In the genomic region with DNA sequence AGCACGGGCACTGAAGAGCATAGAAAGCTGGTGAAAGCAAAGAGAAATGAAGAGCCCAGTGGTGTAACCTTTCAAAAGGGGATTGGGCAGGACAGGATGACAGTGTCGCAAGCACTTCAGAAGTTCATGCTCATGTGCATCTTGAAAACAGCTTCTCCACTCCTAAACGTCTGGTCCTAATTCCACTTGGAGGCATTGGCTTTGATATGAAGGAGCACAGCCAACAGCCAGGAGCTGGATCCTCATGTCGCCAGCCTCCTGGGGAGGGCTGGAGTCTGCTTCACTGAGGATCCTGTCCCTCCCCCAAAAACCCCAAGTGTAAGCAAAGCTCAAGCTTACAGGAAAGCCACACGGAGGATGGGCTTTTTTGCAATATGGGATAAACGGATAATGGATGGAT, we compare ENCODE assay signal across 1 cellular context.
TF ChIP-seq lines count a peak whose summit lies in the region.

No MANE protein-coding gene starts in this region.

TF ChIP-seq in H1, 55 proteins besides CTCF, POLR2A, EP300 and RAD21:
- TF ChIP-seq EGR1 (IDR thresholded peaks at IDR 0.05; ENCODE audit: borderline replicate concordance, low read depth, low read length), result no peak
- no peak for TF ChIP-seq KDM5A (IDR thresholded peaks at IDR 0.05; ENCODE audit: low read length)
- no peak for TF ChIP-seq YY1 (IDR thresholded peaks at IDR 0.05; ENCODE audit: low read depth, low read length)
- no peak for TF ChIP-seq POU5F1 (IDR thresholded peaks at IDR 0.05; ENCODE audit: low read depth, low read length)
- no peak for TF ChIP-seq SIRT6 (IDR thresholded peaks at IDR 0.05; ENCODE audit: low read length)
- TF ChIP-seq, protein P1, sequence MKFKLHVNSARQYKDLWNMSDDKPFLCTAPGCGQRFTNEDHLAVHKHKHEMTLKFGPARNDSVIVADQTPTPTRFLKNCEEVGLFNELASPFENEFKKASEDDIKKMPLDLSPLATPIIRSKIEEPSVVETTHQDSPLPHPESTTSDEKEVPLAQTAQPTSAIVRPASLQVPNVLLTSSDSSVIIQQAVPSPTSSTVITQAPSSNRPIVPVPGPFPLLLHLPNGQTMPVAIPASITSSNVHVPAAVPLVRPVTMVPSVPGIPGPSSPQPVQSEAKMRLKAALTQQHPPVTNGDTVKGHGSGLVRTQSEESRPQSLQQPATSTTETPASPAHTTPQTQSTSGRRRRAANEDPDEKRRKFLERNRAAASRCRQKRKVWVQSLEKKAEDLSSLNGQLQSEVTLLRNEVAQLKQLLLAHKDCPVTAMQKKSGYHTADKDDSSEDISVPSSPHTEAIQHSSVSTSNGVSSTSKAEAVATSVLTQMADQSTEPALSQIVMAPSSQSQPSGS (IDR thresholded peaks at IDR 0.05; ENCODE audit: low read length), result no peak
- no peak for TF ChIP-seq RFX5 (IDR thresholded peaks at IDR 0.05; ENCODE audit: borderline replicate concordance, low read depth, low read length)
- no peak for TF ChIP-seq SIX5 (IDR thresholded peaks at IDR 0.05; ENCODE audit: low read depth, low read length)
- TF ChIP-seq BACH1 (IDR thresholded peaks at IDR 0.05; ENCODE audit: low read length), result no peak
